18 cellular contexts compared by ENCODE assay signal in the genomic region with DNA sequence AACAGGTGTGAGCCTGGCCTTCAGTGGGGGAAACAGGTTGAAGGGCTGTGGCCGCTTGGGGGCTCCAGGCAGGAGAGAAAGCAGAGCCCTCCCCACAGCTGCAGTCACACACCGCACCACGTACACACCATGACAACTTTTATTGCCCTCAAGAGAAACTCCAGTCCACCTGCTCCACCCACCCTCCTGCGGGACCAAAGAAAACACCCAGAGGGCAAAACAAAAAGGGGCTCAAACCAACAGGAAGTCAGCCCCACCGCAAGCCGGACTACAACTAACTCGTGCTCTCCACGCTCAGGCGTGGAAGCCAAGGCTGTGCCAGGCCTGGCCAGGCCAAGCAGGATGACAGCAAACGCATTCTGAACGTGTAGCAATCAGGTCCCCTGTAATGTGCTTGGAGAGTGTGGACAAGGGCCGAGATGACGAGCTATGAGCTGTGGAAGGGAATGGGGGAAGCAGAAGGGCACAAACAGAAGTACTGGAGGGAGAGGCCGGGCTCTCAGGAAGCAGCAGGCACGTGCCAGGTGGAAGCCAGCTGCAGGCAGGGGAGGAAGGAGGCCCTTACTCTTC. TPM values are rescaled to one million over a fixed set of nuclear protein-coding genes. Genes with fewer than 3 reads are reported as not detected.
DNase-seq lines count a peak whose midpoint lies in the region; ATAC-seq and TF ChIP-seq lines count a peak whose summit lies in the region.
"Had no signal": no experiment of that assay in that cellular context is flagged by ENCODE, and none has a peak within 500 bp of the region (broad histone marks: within the 10 kb centered on the region; RNA-seq: fewer than 3 reads in every experiment).

No MANE protein-coding gene starts in this region.

- TF ChIP-seq CTCF in adrenal gland (IDR thresholded peaks at IDR 0.05) (no peak), progenitor cell of endocrine pancreas (IDR thresholded peaks at IDR 0.05; ENCODE audit: unreplicated experiment) (no peak), vagina (IDR thresholded peaks at IDR 0.05) (no peak)

- intact Hi-C loops in adrenal gland (cut with DNase I): no loop called here
- intact Hi-C loops in Right ventricle myocardium superior (cut with DNase I): no loop called here
- intact Hi-C loops in vagina (cut with DNase I): no loop called here

- no peaks in the 10 kb centered on the region for H3K4me1 Mint-ChIP-seq in progenitor cell of endocrine pancreas (ENCODE audit: low read depth)
- H3K4me1 Mint-ChIP-seq: activated CD4-positive, alpha-beta T cell treated with anti-CD3 and anti-CD28 coated beads, Interleukin-2, amount 10 ng/mL, durations not matched to agents 7 days and 5 days; endodermal cell; naive B cell had no signal

- H3K4me3 ChIP-seq in adrenal gland: no peak overlapping the region
- H3K4me3 ChIP-seq in vagina: no peak overlapping the region
- H3K4me3 ChIP-seq: GM12878 had no signal

- no peak overlapping the region for H3K4me3 Mint-ChIP-seq in progenitor cell of endocrine pancreas (ENCODE audit: low read depth)
- H3K4me3 Mint-ChIP-seq: activated CD4-positive, alpha-beta T cell treated with anti-CD3 and anti-CD28 coated beads, Interleukin-2, amount 10 ng/mL, durations not matched to agents 7 days and 5 days; endodermal cell; stimulated activated naive CD8-positive, alpha-beta T cell treated with anti-CD3 and anti-CD28 coated beads, Interleukin-15, Interleukin-2, amounts not matched to agents 100 ng/mL and 50 ng/mL, for 24 hours had no signal

- H3K27ac ChIP-seq in adrenal gland (peak overlapping the region in 4 of 5 donors; percentile 41 to 83 (median 73)), vagina (no peak overlapping the region)

- TF ChIP-seq POLR2A in adrenal gland (IDR thresholded peaks at IDR 0.05): no peak
- no peak for TF ChIP-seq POLR2A in vagina (IDR thresholded peaks at IDR 0.05)

- WGBS in adrenal gland, 4 donors: 44 to 72% (median 66%) methylated on average over 2 to 15 of the region's 15 CpGs

- peak in 2 of 7 donors; percentile 37 to 55 for DNase-seq in adrenal gland
- no peak for DNase-seq in Right ventricle myocardium superior
- DNase-seq in progenitor cell of endocrine pancreas (ENCODE audit: low spot score, unreplicated experiment): no peak
- DNase-seq in stimulated activated CD4-positive, alpha-beta T cell treated with anti-CD3 and anti-CD28 coated beads, Interleukin-4, amount 100 ng/mL, for 4 hours: no peak
- DNase-seq in vagina (ENCODE audit: extremely low spot score in 2 of 2): no peak
- no peak for DNase-seq in NCI-H446 treated with DMSO at 0.1 percent for 48 hours (lab: John Stamatoyannopoulos, UW)
- DNase-seq in GDM1 (lab: John Stamatoyannopoulos, UW): no peak
- DNase-seq: activated CD4-positive, alpha-beta T cell treated with anti-CD3 and anti-CD28 coated beads, Interleukin-2, amount 10 ng/mL, durations not matched to agents 7 days and 5 days; activated naive CD4-positive, alpha-beta T cell treated with Interleukin-2 at 50 U/mL for 16 hours; AML-193; anterior cingulate cortex; endodermal cell; naive B cell; NCI-H187; T-helper 1 cell had no signal

- peaks cover 5% of the 10 kb centered on the region for H3K36me3 Mint-ChIP-seq in progenitor cell of endocrine pancreas (ENCODE audit: insufficient read depth)
- H3K36me3 Mint-ChIP-seq: naive B cell had no signal

- H3K27me3 Mint-ChIP-seq in progenitor cell of endocrine pancreas: no peaks in the 10 kb centered on the region
- H3K27me3 Mint-ChIP-seq: activated CD4-positive, alpha-beta T cell treated with anti-CD3 and anti-CD28 coated beads, Interleukin-2, amount 10 ng/mL, durations not matched to agents 7 days and 5 days; naive B cell; stimulated activated naive CD8-positive, alpha-beta T cell treated with anti-CD3 and anti-CD28 coated beads, Interleukin-15, Interleukin-2, amounts not matched to agents 100 ng/mL and 50 ng/mL, for 24 hours had no signal

- H3K4me1 ChIP-seq in adrenal gland (replicated peaks in 1 of 2) (peaks cover 0 to 4% of the 10 kb centered on the region in 2 donors), vagina (no peaks in the 10 kb centered on the region)

- H3K9me3 ChIP-seq in adrenal gland (replicated peaks in 1 of 3) (no peaks in the 10 kb centered on the region), vagina (no peaks in the 10 kb centered on the region)

- no peaks in the 10 kb centered on the region for H3K9me3 Mint-ChIP-seq in progenitor cell of endocrine pancreas (ENCODE audit: low read depth)
- H3K9me3 Mint-ChIP-seq: activated CD4-positive, alpha-beta T cell treated with anti-CD3 and anti-CD28 coated beads, Interleukin-2, amount 10 ng/mL, durations not matched to agents 7 days and 5 days; stimulated activated naive CD8-positive, alpha-beta T cell treated with anti-CD3 and anti-CD28 coated beads, Interleukin-15, Interleukin-2, amounts not matched to agents 100 ng/mL and 50 ng/mL, for 24 hours had no signal

- ATAC-seq in Right ventricle myocardium superior (ENCODE audit: poor library complexity): peak; percentile 11
- ATAC-seq: GM12878, HCT116 had no signal

- no peaks in the 10 kb centered on the region for H3K27me3 ChIP-seq in adrenal gland
- no peaks in the 10 kb centered on the region for H3K27me3 ChIP-seq in vagina

- H3K36me3 ChIP-seq in adrenal gland (replicated peaks in 1 of 2) (peaks cover 0 to 16% of the 10 kb centered on the region in 2 donors), vagina (peaks cover 0 to 3% of the 10 kb centered on the region in 2 donors)

- peak overlapping the region; percentile 62 for H3K27ac Mint-ChIP-seq in progenitor cell of endocrine pancreas
- H3K27ac Mint-ChIP-seq: activated CD4-positive, alpha-beta T cell treated with anti-CD3 and anti-CD28 coated beads, Interleukin-2, amount 10 ng/mL, durations not matched to agents 7 days and 5 days; endodermal cell; stimulated activated naive CD8-positive, alpha-beta T cell treated with anti-CD3 and anti-CD28 coated beads, Interleukin-15, Interleukin-2, amounts not matched to agents 100 ng/mL and 50 ng/mL, for 24 hours had no signal

RNA-seq across cellular contexts. Expression of gene SLC6A8, which starts 12.7 kb away (rescaled TPM):
- total RNA-seq in adrenal gland: 100 to 1,000 TPM in 4 of 8 donors, 10 to 100 TPM in 4; 37.2 to 136 (median 92.7) TPM
- polyA plus RNA-seq in adrenal gland: 100 to 1,000 TPM in 1 of 3 donors, 10 to 100 TPM in 2; 51.8 to 118 (median 63.0) TPM
- total RNA-seq in Right ventricle myocardium superior: 192 TPM
- 52.2 and 55.7 TPM in 2 replicates for total RNA-seq in progenitor cell of endocrine pancreas
- total RNA-seq in vagina: 29.2 TPM

RNA-seq across cellular contexts. Expression of gene BCAP31, which starts 23.7 kb away (rescaled TPM):
- total RNA-seq in adrenal gland (100 to 1,000 TPM; 168 to 343 (median 277) TPM), Right ventricle myocardium superior (86.4 TPM), progenitor cell of endocrine pancreas (142 and 149 TPM in 2 replicates), vagina (126 TPM)
- 100 to 1,000 TPM; 121 to 274 (median 218) TPM for polyA plus RNA-seq in adrenal gland

RNA-seq across cellular contexts. Expression of gene ABCD1, which starts 24.2 kb away (rescaled TPM):
- total RNA-seq in adrenal gland: 10 to 100 TPM; 36.5 to 78.0 (median 53.4) TPM
- 10 to 100 TPM; 29.7 to 58.6 (median 42.3) TPM for polyA plus RNA-seq in adrenal gland
- 14.7 TPM for total RNA-seq in Right ventricle myocardium superior
- total RNA-seq in progenitor cell of endocrine pancreas: 15.2 and 15.3 TPM in 2 replicates
- total RNA-seq in vagina: 11.0 TPM

RNA-seq across cellular contexts. Expression of gene PNCK, which starts 26.8 kb away (rescaled TPM):
- total RNA-seq in adrenal gland (1 to 10 TPM in 3 of 8 donors, under 1 TPM in 3, not detected in 2; 0.48 to 2.7 (median 1.1) TPM), Right ventricle myocardium superior (8.1 TPM), progenitor cell of endocrine pancreas (5.4 and 6.1 TPM in 2 replicates), vagina (9.3 TPM)
- 1 to 10 TPM in 2 of 3 donors, under 1 TPM in 1; 0.42 to 6.5 (median 1.9) TPM for polyA plus RNA-seq in adrenal gland
- total RNA-seq: activated CD4-positive, alpha-beta T cell treated with anti-CD3 and anti-CD28 coated beads, Interleukin-2, amount 10 ng/mL, durations not matched to agents 7 days and 5 days had no signal

RNA-seq across cellular contexts. Expression of gene DUSP9, which starts 53.5 kb away (rescaled TPM):
- total RNA-seq in adrenal gland (under 1 TPM in 5 of 8 donors, not detected in 3; 0.11 to 0.28 (median 0.23) TPM), Right ventricle myocardium superior (not detected), progenitor cell of endocrine pancreas (35.7 and 36.5 TPM in 2 replicates), vagina (0.74 TPM)
- not detected for polyA plus RNA-seq in adrenal gland
- total RNA-seq: activated CD4-positive, alpha-beta T cell treated with anti-CD3 and anti-CD28 coated beads, Interleukin-2, amount 10 ng/mL, durations not matched to agents 7 days and 5 days had no signal
- polyA plus RNA-seq: GM12878 had no signal
